In the genomic region with DNA sequence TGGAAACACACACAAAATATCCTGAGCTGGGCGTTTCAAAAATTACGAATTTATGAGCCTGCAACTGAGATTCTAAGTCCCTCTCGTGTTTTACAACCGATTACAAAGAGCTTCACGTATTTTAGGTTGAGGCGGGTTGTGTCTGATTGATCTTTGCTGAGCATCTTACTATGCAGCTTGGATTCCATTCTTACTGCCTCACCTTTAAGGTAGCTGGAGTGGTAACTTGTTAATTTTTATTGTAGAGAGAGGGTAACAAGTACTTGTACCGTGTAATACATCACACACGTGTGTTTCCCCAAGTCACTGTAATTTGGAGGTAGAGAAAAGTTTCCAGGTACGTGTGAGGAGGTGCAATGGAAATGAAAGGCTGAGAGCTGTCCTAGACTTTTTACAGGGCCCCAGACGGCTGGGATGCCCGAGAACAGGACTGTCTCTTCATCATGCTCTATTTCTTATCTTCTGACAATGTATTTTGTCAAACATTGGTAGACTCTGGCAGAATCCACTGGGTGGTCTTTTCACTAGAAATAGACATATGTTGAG, we compare ENCODE assay signal across 8 cellular contexts.
DNase-seq lines count a peak whose midpoint lies in the region; ATAC-seq and TF ChIP-seq lines count a peak whose summit lies in the region.

No MANE protein-coding gene starts in this region.

- H3K36me3 ChIP-seq in CD4-positive, alpha-beta memory T cell (ENCODE audit: insufficient read depth, low read length) = no peaks in the 10 kb centered on the region
- H3K36me3 ChIP-seq in HUES48 (ENCODE audit: control insufficient read depth, insufficient read depth, low read length) (no peaks in the 10 kb centered on the region), breast epithelium (no peaks in the 10 kb centered on the region)

- CTCF ChIA-PET in CD4-positive, alpha-beta memory T cell (lab: Charles Lee; ENCODE audit: partially characterized antibody) = no interaction called here
- CTCF ChIA-PET in HEK293T (lab: Yijun Ruan, JAX) = interaction anchor here (0.5 kb wide), 1 partner anchor 43 kb away, joined by 3 read pairs; no protein-coding TSS in a partner anchor

- no peak for ATAC-seq in natural killer cell treated with Interleukin-12 subunit alpha and Interleukin-12 subunit beta and Interleukin-15 and Interleukin-18, amount 100 ng/mL, for 72 hours
- ATAC-seq in GM21381 (IDR thresholded peaks at IDR 0.05; ENCODE audit: unreplicated experiment) = no peak

- no peak overlapping the region for H3K4me3 ChIP-seq in CD4-positive, alpha-beta memory T cell (ENCODE audit: low read length in 2 of 2)
- peak overlapping the region; percentile 70 for H3K4me3 ChIP-seq in HUES48 (ENCODE audit: low read depth, low read length)
- H3K4me3 ChIP-seq in breast epithelium = peak overlapping the region; percentile 55 to 72 (median 60)

- no peaks in the 10 kb centered on the region for H3K36me3 Mint-ChIP-seq in CD4-positive, alpha-beta memory T cell
- no peaks in the 10 kb centered on the region for H3K36me3 Mint-ChIP-seq in natural killer cell treated with Interleukin-12 subunit alpha and Interleukin-12 subunit beta and Interleukin-15 and Interleukin-18, amount 100 ng/mL, for 72 hours

- intact Hi-C loops in CD4-positive, alpha-beta memory T cell (cut with micrococcal nuclease) = no loop called here
- intact Hi-C loops in breast epithelium (cut with DNase I; ENCODE audit: low total_unique reads) = no loop called here

- DNase-seq in CD4-positive, alpha-beta memory T cell = no peak
- DNase-seq in breast epithelium (ENCODE audit: low spot score in 2 of 2) (no peak), GM10266 (ENCODE audit: extremely low spot score) (no peak), HEK293T (ENCODE audit: extremely low spot score) (no peak)
- DNase-seq in natural killer cell treated with Interleukin-12 subunit alpha and Interleukin-12 subunit beta and Interleukin-15 and Interleukin-18, amount 100 ng/mL, for 72 hours (ENCODE audit: low spot score) = no peak
- no peak for DNase-seq in activated CD4-positive, CD25-positive, alpha-beta regulatory T cell (lab: John Stamatoyannopoulos, UW)

- peaks cover 0 to 17% (median 3%) of the 10 kb centered on the region in 8 donors for H3K9me3 Mint-ChIP-seq in CD4-positive, alpha-beta memory T cell
- H3K9me3 Mint-ChIP-seq in natural killer cell treated with Interleukin-12 subunit alpha and Interleukin-12 subunit beta and Interleukin-15 and Interleukin-18, amount 100 ng/mL, for 72 hours = no peaks in the 10 kb centered on the region

- POLR2A ChIA-PET in CD4-positive, alpha-beta memory T cell (lab: Charles Lee; ENCODE audit: partially characterized antibody) = no interaction called here
- POLR2A ChIA-PET in HEK293T (lab: Yijun Ruan, JAX) = interaction anchor here (0.7 to 1.7 kb wide), 9 partner anchors 10 to 309 kb away, joined by 3 to 8 read pairs (median 4); no protein-coding TSS in a partner anchor

- H3K4me3 Mint-ChIP-seq in CD4-positive, alpha-beta memory T cell = peak overlapping the region in 7 of 8 donors; percentile 57 to 74 (median 60)
- peak overlapping the region; percentile 39 for H3K4me3 Mint-ChIP-seq in natural killer cell treated with Interleukin-12 subunit alpha and Interleukin-12 subunit beta and Interleukin-15 and Interleukin-18, amount 100 ng/mL, for 72 hours

- H3K27me3 Mint-ChIP-seq in CD4-positive, alpha-beta memory T cell = peaks cover 42 to 45% of the 10 kb centered on the region in 2 donors
- peaks cover 44 to 64% of the 10 kb centered on the region in 2 donors for H3K27me3 Mint-ChIP-seq in natural killer cell treated with Interleukin-12 subunit alpha and Interleukin-12 subunit beta and Interleukin-15 and Interleukin-18, amount 100 ng/mL, for 72 hours

- peaks cover 0 to 28% (median 15%) of the 10 kb centered on the region in 4 donors for H3K4me1 Mint-ChIP-seq in CD4-positive, alpha-beta memory T cell
- peaks cover 0 to 4% of the 10 kb centered on the region in 2 donors for H3K4me1 Mint-ChIP-seq in natural killer cell treated with Interleukin-12 subunit alpha and Interleukin-12 subunit beta and Interleukin-15 and Interleukin-18, amount 100 ng/mL, for 72 hours (ENCODE audit: low read depth in 2 of 2)

- TF ChIP-seq POLR2A in breast epithelium (IDR thresholded peaks at IDR 0.05) = no peak

- TF ChIP-seq CTCF in breast epithelium (IDR thresholded peaks at IDR 0.05) (no peak), GM10266 (IDR thresholded peaks at IDR 0.05; ENCODE audit: control insufficient read depth, insufficient read depth, low read depth, missing control alignments) (no peak)

- no peak overlapping the region for H3K27ac Mint-ChIP-seq in CD4-positive, alpha-beta memory T cell
- no peak overlapping the region for H3K27ac Mint-ChIP-seq in natural killer cell treated with Interleukin-12 subunit alpha and Interleukin-12 subunit beta and Interleukin-15 and Interleukin-18, amount 100 ng/mL, for 72 hours

- H3K27ac ChIP-seq in CD4-positive, alpha-beta memory T cell (ENCODE audit: low read depth, low read length) = no peak overlapping the region
- H3K27ac ChIP-seq in HUES48 (ENCODE audit: low read depth, low read length) (peak overlapping the region; percentile 95), breast epithelium (no peak overlapping the region)

- H3K27me3 ChIP-seq in CD4-positive, alpha-beta memory T cell (ENCODE audit: insufficient read depth, low read length) = no peaks in the 10 kb centered on the region
- H3K27me3 ChIP-seq in HUES48 (ENCODE audit: control insufficient read depth, insufficient read depth, low read length) (peaks cover 21% of the 10 kb centered on the region), breast epithelium (peaks cover 5 to 54% of the 10 kb centered on the region in 2 donors)

- H3K9ac ChIP-seq in HUES48 (ENCODE audit: low read depth, low read length) = peak overlapping the region; percentile 17

- H3K4me1 ChIP-seq in CD4-positive, alpha-beta memory T cell (ENCODE audit: insufficient read depth, low read length) = no peaks in the 10 kb centered on the region
- peaks cover 55% of the 10 kb centered on the region for H3K4me1 ChIP-seq in HUES48 (ENCODE audit: control insufficient read depth, insufficient read depth, low read length)
- H3K4me1 ChIP-seq in breast epithelium = peaks cover 0 to 5% of the 10 kb centered on the region in 2 donors

- H3K9me3 ChIP-seq in CD4-positive, alpha-beta memory T cell (ENCODE audit: control insufficient read depth in 1 of 2, low read length in 2 of 2) = no peaks in the 10 kb centered on the region
- H3K9me3 ChIP-seq in HUES48 (ENCODE audit: control insufficient read depth, insufficient read depth, low read length) = no peaks in the 10 kb centered on the region
- no peaks in the 10 kb centered on the region for H3K9me3 ChIP-seq in breast epithelium

TF ChIP-seq in HEK293T, 16 proteins besides CTCF, POLR2A, EP300 and RAD21:
- no peak for TF ChIP-seq ARNT (IDR thresholded peaks at IDR 0.05)
- no peak for TF ChIP-seq TARDBP (IDR thresholded peaks at IDR 0.05)
- no peak for TF ChIP-seq FOXA1 (IDR thresholded peaks at IDR 0.05)
- no peak for TF ChIP-seq ELF4 (IDR thresholded peaks at IDR 0.05)
- TF ChIP-seq, protein P1, sequence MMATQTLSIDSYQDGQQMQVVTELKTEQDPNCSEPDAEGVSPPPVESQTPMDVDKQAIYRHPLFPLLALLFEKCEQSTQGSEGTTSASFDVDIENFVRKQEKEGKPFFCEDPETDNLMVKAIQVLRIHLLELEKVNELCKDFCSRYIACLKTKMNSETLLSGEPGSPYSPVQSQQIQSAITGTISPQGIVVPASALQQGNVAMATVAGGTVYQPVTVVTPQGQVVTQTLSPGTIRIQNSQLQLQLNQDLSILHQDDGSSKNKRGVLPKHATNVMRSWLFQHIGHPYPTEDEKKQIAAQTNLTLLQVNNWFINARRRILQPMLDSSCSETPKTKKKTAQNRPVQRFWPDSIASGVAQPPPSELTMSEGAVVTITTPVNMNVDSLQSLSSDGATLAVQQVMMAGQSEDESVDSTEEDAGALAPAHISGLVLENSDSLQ (IDR thresholded peaks at IDR 0.05) = no peak
- TF ChIP-seq BHLHE40 (IDR thresholded peaks at IDR 0.05; ENCODE audit: borderline replicate concordance) = no peak
- no peak for TF ChIP-seq ZNF384 (IDR thresholded peaks at IDR 0.05)
- TF ChIP-seq HDGF (IDR thresholded peaks at IDR 0.05; ENCODE audit: borderline replicate concordance) = no peak
- no peak for TF ChIP-seq LEF1 (IDR thresholded peaks at IDR 0.05; ENCODE audit: borderline replicate concordance)
- TF ChIP-seq FOXK2 (IDR thresholded peaks at IDR 0.05) = no peak
- TF ChIP-seq FOXM1 (IDR thresholded peaks at IDR 0.05; ENCODE audit: borderline replicate concordance) = no peak
- TF ChIP-seq L3MBTL2 (conservative IDR thresholded peaks at IDR 0.05) = no peak
- no peak for TF ChIP-seq SUZ12 (IDR thresholded peaks at IDR 0.05)
- TF ChIP-seq NFRKB (IDR thresholded peaks at IDR 0.05) = no peak
- TF ChIP-seq SP1 (IDR thresholded peaks at IDR 0.05) = no peak
- TF ChIP-seq CTBP1 (IDR thresholded peaks at IDR 0.05; ENCODE audit: borderline replicate concordance) = no peak

Comparison
In these comparisons a context has a peak if more than half of its experiments do, and no peak if none do; other contexts are left out.
1. H3K4me3 ChIP-seq: peak in HUES48 (single experiment) and breast epithelium (3 of 3); none in CD4-positive, alpha-beta memory T cell (0 of 2).